11 cellular contexts compared by ENCODE assay signal in genomic region chr17:82315703-82316358, GRCh38. TPM values are rescaled to one million over a fixed set of nuclear protein-coding genes. Genes with fewer than 3 reads are reported as not detected.
DNase-seq lines count a peak whose midpoint lies in the region; ATAC-seq and TF ChIP-seq lines count a peak whose summit lies in the region.
"Had no signal": no experiment of that assay in that cellular context is flagged by ENCODE, and none has a peak within 500 bp of the region (broad histone marks: within the 10 kb centered on the region; RNA-seq: fewer than 3 reads in every experiment).

No MANE protein-coding gene starts in this region.

- H3K4me1 ChIP-seq in GM23338 (ENCODE audit: insufficient read depth) (no peaks in the 10 kb centered on the region), osteoblast (ENCODE audit: insufficient read depth, low read length) (no peaks in the 10 kb centered on the region)
- peaks cover 37% of the 10 kb centered on the region for H3K4me1 ChIP-seq in effector memory CD4-positive, alpha-beta T cell (ENCODE audit: control insufficient read depth, insufficient read depth, low read length, poor library complexity, severe bottlenecking)
- H3K4me1 ChIP-seq: adrenal gland had no signal

- H3F3A ChIP-seq in GM23338 (replicated peaks; ENCODE audit: low read depth) = peaks cover 14% of the 10 kb centered on the region

- H3K36me3 ChIP-seq in GM23338 (ENCODE audit: insufficient read depth) = no peaks in the 10 kb centered on the region
- H3K36me3 ChIP-seq in effector memory CD4-positive, alpha-beta T cell (ENCODE audit: control insufficient read depth, insufficient read depth, low read length) = peaks cover 17% of the 10 kb centered on the region
- no peaks in the 10 kb centered on the region for H3K36me3 ChIP-seq in osteoblast (ENCODE audit: insufficient read depth, low read length)
- H3K36me3 ChIP-seq: adrenal gland had no signal

- ATAC-seq in GM23338 = peak; percentile 71
- no peak for ATAC-seq in HG02759 (IDR thresholded peaks at IDR 0.05; ENCODE audit: unreplicated experiment)

- H2AFZ ChIP-seq in GM23338 (peak overlapping the region; percentile 96), osteoblast (ENCODE audit: low read length) (no peak overlapping the region)
- H2AFZ ChIP-seq: GM23248 had no signal

- H3K4me3 Mint-ChIP-seq in GM23338 = peak overlapping the region; percentile 63

- peaks cover 6% of the 10 kb centered on the region; the same call in 1 of the 3 replicates for H3K4me1 Mint-ChIP-seq in GM23338

- TF ChIP-seq CTCF in GM23338 (conservative IDR thresholded peaks at IDR 0.05; ENCODE audit: low read depth in 2 of 2) (0 out of 4 replicates have a peak, but pooled peaks of 1 of the 2 experiments have one; percentile 12), osteoblast (IDR thresholded peaks at IDR 0.05; ENCODE audit: extremely low read depth, low read depth, low read length) (no peak)

- no peaks in the 10 kb centered on the region for H3K9me2 ChIP-seq in GM23338 (ENCODE audit: insufficient read depth)

- H3K36me3 Mint-ChIP-seq in GM23338 (ENCODE audit: low read depth) = no peaks in the 10 kb centered on the region

- H4K20me1 ChIP-seq in GM23338 (replicated peaks; ENCODE audit: insufficient read depth) (no peaks in the 10 kb centered on the region), osteoblast (ENCODE audit: insufficient read depth, low read length) (no peaks in the 10 kb centered on the region)

- no peaks in the 10 kb centered on the region for H3K9me3 Mint-ChIP-seq in GM23338

- no peak overlapping the region for H3K27ac Mint-ChIP-seq in GM23338

- peak overlapping the region; percentile 81 for H3K4me2 ChIP-seq in GM23338
- no peak overlapping the region for H3K4me2 ChIP-seq in osteoblast (ENCODE audit: insufficient read depth, low read length)

- H3K79me2 ChIP-seq in GM23338 (replicated peaks; ENCODE audit: insufficient read depth) = no peaks in the 10 kb centered on the region
- H3K79me2 ChIP-seq in osteoblast (ENCODE audit: insufficient read depth, low read length) = no peaks in the 10 kb centered on the region

- H3K27me3 Mint-ChIP-seq in GM23338 (ENCODE audit: insufficient read depth, low read depth, poor library complexity) = peaks cover 12% of the 10 kb centered on the region

- no peaks in the 10 kb centered on the region for H3K27me3 ChIP-seq in GM23338 (ENCODE audit: insufficient read depth)
- no peaks in the 10 kb centered on the region for H3K27me3 ChIP-seq in effector memory CD4-positive, alpha-beta T cell (replicated peaks; ENCODE audit: control insufficient read depth, insufficient read depth, low read length, poor library complexity, severe bottlenecking)
- H3K27me3 ChIP-seq in osteoblast (ENCODE audit: insufficient read depth, low read length) = peaks cover 29% of the 10 kb centered on the region

- no peaks in the 10 kb centered on the region for H3K9me3 ChIP-seq in effector memory CD4-positive, alpha-beta T cell (ENCODE audit: control insufficient read depth, low read length)
- H3K9me3 ChIP-seq in osteoblast (ENCODE audit: low read depth, low read length) = no peaks in the 10 kb centered on the region
- H3K9me3 ChIP-seq: adrenal gland had no signal

- DNase-seq in GM23338 (ENCODE audit: low spot score) (peak; percentile 48), T-helper 9 cell (peak; percentile 42), osteoblast (ENCODE audit: insufficient read length, low spot score, missing footprints) (peak; percentile 81), kidney tubule cell (ENCODE audit: low spot score) (no peak), caudate nucleus (lab: John Stamatoyannopoulos, UW) (no peak), AG08396 (ENCODE audit: low spot score) (no peak)
- peak in 1 of 3 donors; percentile 31 for DNase-seq in effector memory CD4-positive, alpha-beta T cell
- DNase-seq: adrenal gland, GM23248 had no signal

- H3K4me3 ChIP-seq in GM23338 = peak overlapping the region; percentile 51
- H3K4me3 ChIP-seq in effector memory CD4-positive, alpha-beta T cell (ENCODE audit: insufficient read depth, low read depth, low read length, poor library complexity, severe bottlenecking) = peak overlapping the region; percentile 73
- no peak overlapping the region for H3K4me3 ChIP-seq in osteoblast (ENCODE audit: insufficient read depth, low read length)
- H3K4me3 ChIP-seq: adrenal gland, GM23248 had no signal

- H3K27ac ChIP-seq in GM23338 (ENCODE audit: low read depth) (no peak overlapping the region), osteoblast (ENCODE audit: low read depth, low read length) (no peak overlapping the region), caudate nucleus (ENCODE audit: low read depth, low read length) (no peak overlapping the region)
- peak overlapping the region; percentile 78 for H3K27ac ChIP-seq in effector memory CD4-positive, alpha-beta T cell (ENCODE audit: insufficient read depth, low read length, poor library complexity, severe bottlenecking)
- H3K27ac ChIP-seq: adrenal gland, GM23248, RWPE1 had no signal

TF ChIP-seq in GM23338, 12 proteins besides CTCF, POLR2A, EP300 and RAD21 (continues in another document):
- TF ChIP-seq JUNB (IDR thresholded peaks at IDR 0.05; ENCODE audit: unreplicated experiment) (no peak), ETS1 (IDR thresholded peaks at IDR 0.05) (no peak), ZNF114 (CRISPR knock-in tag; IDR thresholded peaks at IDR 0.05) (no peak), POLR2AphosphoS5 (IDR thresholded peaks at IDR 0.05; ENCODE audit: low read depth) (no peak), EZH2phosphoT487 (IDR thresholded peaks at IDR 0.05; ENCODE audit: unreplicated experiment) (no peak), NANOG (IDR thresholded peaks at IDR 0.05; ENCODE audit: borderline replicate concordance) (no peak), CREB1 (CRISPR knock-in tag; IDR thresholded peaks at IDR 0.05; ENCODE audit: low read depth) (no peak), ZNF331 (CRISPR knock-in tag; IDR thresholded peaks at IDR 0.05; ENCODE audit: low read depth) (no peak), EZH2 (IDR thresholded peaks at IDR 0.05; ENCODE audit: low read depth, unreplicated experiment) (no peak), STAT1 (IDR thresholded peaks at IDR 0.05; ENCODE audit: unreplicated experiment) (no peak)
- TF ChIP-seq, protein P1, sequence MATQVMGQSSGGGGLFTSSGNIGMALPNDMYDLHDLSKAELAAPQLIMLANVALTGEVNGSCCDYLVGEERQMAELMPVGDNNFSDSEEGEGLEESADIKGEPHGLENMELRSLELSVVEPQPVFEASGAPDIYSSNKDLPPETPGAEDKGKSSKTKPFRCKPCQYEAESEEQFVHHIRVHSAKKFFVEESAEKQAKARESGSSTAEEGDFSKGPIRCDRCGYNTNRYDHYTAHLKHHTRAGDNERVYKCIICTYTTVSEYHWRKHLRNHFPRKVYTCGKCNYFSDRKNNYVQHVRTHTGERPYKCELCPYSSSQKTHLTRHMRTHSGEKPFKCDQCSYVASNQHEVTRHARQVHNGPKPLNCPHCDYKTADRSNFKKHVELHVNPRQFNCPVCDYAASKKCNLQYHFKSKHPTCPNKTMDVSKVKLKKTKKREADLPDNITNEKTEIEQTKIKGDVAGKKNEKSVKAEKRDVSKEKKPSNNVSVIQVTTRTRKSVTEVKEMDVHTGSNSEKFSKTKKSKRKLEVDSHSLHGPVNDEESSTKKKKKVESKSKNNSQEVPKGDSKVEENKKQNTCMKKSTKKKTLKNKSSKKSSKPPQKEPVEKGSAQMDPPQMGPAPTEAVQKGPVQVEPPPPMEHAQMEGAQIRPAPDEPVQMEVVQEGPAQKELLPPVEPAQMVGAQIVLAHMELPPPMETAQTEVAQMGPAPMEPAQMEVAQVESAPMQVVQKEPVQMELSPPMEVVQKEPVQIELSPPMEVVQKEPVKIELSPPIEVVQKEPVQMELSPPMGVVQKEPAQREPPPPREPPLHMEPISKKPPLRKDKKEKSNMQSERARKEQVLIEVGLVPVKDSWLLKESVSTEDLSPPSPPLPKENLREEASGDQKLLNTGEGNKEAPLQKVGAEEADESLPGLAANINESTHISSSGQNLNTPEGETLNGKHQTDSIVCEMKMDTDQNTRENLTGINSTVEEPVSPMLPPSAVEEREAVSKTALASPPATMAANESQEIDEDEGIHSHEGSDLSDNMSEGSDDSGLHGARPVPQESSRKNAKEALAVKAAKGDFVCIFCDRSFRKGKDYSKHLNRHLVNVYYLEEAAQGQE (IDR thresholded peaks at IDR 0.05; ENCODE audit: unreplicated experiment) = no peak

RNA-seq across cellular contexts. Expression of gene CD7, which starts 1.6 kb away (rescaled TPM):
- 0.42 and 0.58 TPM in 2 replicates for total RNA-seq in GM23338 (2014; rRNA removed; shearing (Covaris generic))
- polyA plus RNA-seq in GM23338 (2016; fragmentation: Nextera tagmentation; extraction: Ambion mirVana) = 0.44 TPM in 1 of 2 replicates, not detected in the other
- not detected in 2 replicates for total RNA-seq in osteoblast

RNA-seq across cellular contexts. Expression of gene SECTM1, which starts 17.7 kb away (rescaled TPM):
- total RNA-seq in GM23338 (2014; rRNA removed; shearing (Covaris generic)) = 0.16 and 1.3 TPM in 2 replicates
- 0.21 TPM in 1 of 2 replicates, not detected in the other for polyA plus RNA-seq in GM23338 (2016; fragmentation: Nextera tagmentation; extraction: Ambion mirVana)
- total RNA-seq in osteoblast = 5.8 and 11.5 TPM in 2 replicates

RNA-seq across cellular contexts. Expression of gene CSNK1D, which starts 42.3 kb away (rescaled TPM):
- 48.4 and 66.4 TPM in 2 replicates for total RNA-seq in GM23338 (2014; rRNA removed; shearing (Covaris generic))
- polyA plus RNA-seq in GM23338 (2016; fragmentation: Nextera tagmentation; extraction: Ambion mirVana) = 43.5 and 55.3 TPM in 2 replicates
- total RNA-seq in osteoblast = 45.4 and 50.3 TPM in 2 replicates

RNA-seq across cellular contexts. Expression of gene TEX19, which starts 43.2 kb away (rescaled TPM):
- total RNA-seq in GM23338 (2014; rRNA removed; shearing (Covaris generic)) = 0.66 and 1.1 TPM in 2 replicates
- polyA plus RNA-seq in GM23338 (2016; fragmentation: Nextera tagmentation; extraction: Ambion mirVana) = 0.10 and 0.23 TPM in 2 replicates
- total RNA-seq in osteoblast = under 0.01 and 0.29 TPM in 2 replicates
- total RNA-seq: GM23248 had no signal
- polyA plus RNA-seq: adrenal gland, GM23248 had no signal

RNA-seq across cellular contexts. Expression of gene UTS2R, which starts 55.7 kb away (rescaled TPM):
- 0.49 and 0.82 TPM in 2 replicates for total RNA-seq in GM23338 (2014; rRNA removed; shearing (Covaris generic))
- polyA plus RNA-seq in GM23338 (2016; fragmentation: Nextera tagmentation; extraction: Ambion mirVana) = not detected in 2 replicates
- not detected in 2 replicates for total RNA-seq in osteoblast
- total RNA-seq: adrenal gland, GM23248 had no signal
- polyA plus RNA-seq: adrenal gland, GM23248 had no signal

Comparison
In these comparisons a context has a peak if more than half of its experiments do, and no peak if none do; other contexts are left out.
1. DNase-seq: peak in GM23338 (single experiment), T-helper 9 cell (single experiment) and osteoblast (single experiment); none in kidney tubule cell (single experiment), caudate nucleus (0 of 61) and AG08396 (single experiment).